In the genomic region with DNA sequence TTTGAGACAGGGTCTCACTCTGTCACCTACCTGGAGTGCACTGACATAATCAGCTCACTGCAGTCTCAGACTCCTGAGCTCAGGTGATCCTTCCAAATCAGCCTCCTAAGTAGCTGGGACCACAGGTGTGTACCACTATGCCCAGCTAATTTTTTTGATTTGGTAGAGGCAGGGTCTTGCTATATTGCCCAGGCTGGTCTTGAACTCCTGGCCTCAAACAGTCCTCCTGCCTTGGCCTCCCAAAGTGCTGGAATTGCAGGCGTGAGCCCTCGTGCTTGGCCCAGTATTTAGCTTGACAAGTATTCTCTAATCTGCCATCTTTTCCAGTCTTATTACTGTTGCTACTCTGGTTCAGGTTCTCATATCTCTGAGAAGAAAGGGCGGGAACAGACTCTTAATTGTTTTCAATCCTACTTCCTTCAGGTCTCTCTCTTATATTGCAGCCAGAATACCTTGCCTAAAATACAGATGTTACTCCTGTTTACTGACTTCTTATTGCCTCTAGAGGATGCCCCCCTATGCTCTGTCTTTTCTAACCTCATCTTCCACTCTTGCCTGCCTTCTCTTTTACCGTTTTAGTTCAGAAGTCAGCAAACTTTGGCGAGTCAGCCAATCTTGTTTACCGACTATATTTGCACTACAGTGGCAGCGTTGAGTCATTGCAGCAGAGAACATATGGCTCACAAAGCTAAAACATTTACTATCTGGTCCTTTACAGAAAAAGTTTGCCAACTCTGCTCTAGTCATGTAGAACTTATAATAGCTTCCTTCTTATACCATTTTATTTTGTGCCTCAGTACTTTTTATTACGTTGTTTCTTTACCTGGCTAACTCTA, we compare ENCODE assay signal across 10 cellular contexts. TPM values are rescaled to one million over a fixed set of nuclear protein-coding genes. Genes with fewer than 3 reads are reported as not detected.
DNase-seq lines count a peak whose midpoint lies in the region; ATAC-seq, FAIRE-seq and TF ChIP-seq lines count a peak whose summit lies in the region.
"Had no signal": no experiment of that assay in that cellular context is flagged by ENCODE, and none has a peak within 500 bp of the region (broad histone marks: within the 10 kb centered on the region; RNA-seq: fewer than 3 reads in every experiment).

No MANE protein-coding gene starts in this region.

- DNase-seq in Caki2 (ENCODE audit: low read depth), result peak; percentile 25
- DNase-seq in LHCN-M2 (ENCODE audit: low read depth), result peak; percentile 52
- DNase-seq in H1 (ENCODE audit: low read depth in 1 of 2, low spot score in 2 of 2), result no peak
- peak in 1 of 3 donors; percentile 37 for DNase-seq in mucosa of descending colon
- DNase-seq in dorsolateral prefrontal cortex, result no peak
- no peak for DNase-seq in NCI-H146 treated with DMSO at 0.1 percent for 48 hours (lab: John Stamatoyannopoulos, UW; ENCODE audit: unreplicated experiment)
- no peak for DNase-seq in GM19238 (ENCODE audit: insufficient read length, low spot score)
- no peak for DNase-seq in right cardiac atrium
- DNase-seq: NK-92 treated with Interleukin-12 subunit alpha and Interleukin-12 subunit beta, amount 100 ng/mL, for 24 hours had no signal

- no peak for TF ChIP-seq POLR2A in H1 (IDR thresholded peaks at IDR 0.05; ENCODE audit: control extremely low read depth in 1 of 2, low read depth in 2 of 2, low read length in 2 of 2)

- H3K9ac ChIP-seq in H1 (replicated peaks in 1 of 4; ENCODE audit: extremely low read depth in 1 of 4, low read depth in 3 of 4, low read length in 3 of 4), result 0 out of 7 replicates have a peak overlapping the region, but pooled peaks of 1 of the 4 experiments have one; percentile 6

- H3K18ac ChIP-seq in H1 (ENCODE audit: extremely low read depth, low read length), result no peak overlapping the region

- H3K4me1 ChIP-seq in H1 (replicated peaks in 1 of 4; ENCODE audit: control insufficient read depth in 3 of 4, insufficient read depth in 4 of 4, low read length in 3 of 4) (peaks cover 0 to 5% (median 4%) of the 10 kb centered on the region in 4 experiments; a peak in 3 of 7 replicates), mucosa of descending colon (ENCODE audit: low read depth) (no peaks in the 10 kb centered on the region), right cardiac atrium (ENCODE audit: control insufficient read depth, insufficient read depth, low read length) (no peaks in the 10 kb centered on the region)

- H3K36me3 ChIP-seq in H1 (ENCODE audit: control insufficient read depth in 2 of 4, insufficient read depth in 4 of 4, low read length in 3 of 4) (peaks cover 0 to 15% (median 5%) of the 10 kb centered on the region in 4 experiments; a peak in 4 of 8 replicates), mucosa of descending colon (ENCODE audit: low read depth) (no peaks in the 10 kb centered on the region)

- no peak overlapping the region for H2BK5ac ChIP-seq in H1 (ENCODE audit: low read depth, low read length)

- H4K5ac ChIP-seq in H1 (ENCODE audit: insufficient read length, low read depth, low read length), result no peak overlapping the region

- no peak overlapping the region for H2BK12ac ChIP-seq in H1 (ENCODE audit: low read depth, low read length)

- H3K4me2 ChIP-seq in H1 (ENCODE audit: insufficient read depth in 1 of 2, low read depth in 2 of 2, low read length in 2 of 2), result no peak overlapping the region

- peaks cover 2% of the 10 kb centered on the region in 2 experiments for H4K20me1 ChIP-seq in H1 (replicated peaks in 1 of 2; ENCODE audit: control insufficient read depth in 1 of 2, insufficient read depth in 2 of 2, low read length in 2 of 2)

- CTCF ChIA-PET in H1 (lab: Charles Lee; ENCODE audit: partially characterized antibody), result interaction anchor here (1.2 to 1.6 kb wide), 2 partner anchors 15 to 154 kb away, joined by 3 to 4 read pairs; no protein-coding TSS in a partner anchor

- no peak overlapping the region for H3K4ac ChIP-seq in H1 (replicated peaks; ENCODE audit: insufficient read length, low read depth, low read length)

- no peak overlapping the region for H3K23ac ChIP-seq in H1 (ENCODE audit: insufficient read length)

- TF ChIP-seq CTCF in H1 (IDR thresholded peaks at IDR 0.05; ENCODE audit: control extremely low read depth in 1 of 3, insufficient read depth in 1 of 3, low read depth in 1 of 3, low read length in 3 of 3) (no peak), mucosa of descending colon (IDR thresholded peaks at IDR 0.05) (no peak), dorsolateral prefrontal cortex (IDR thresholded peaks at IDR 0.05 in 54 of 56, conservative IDR thresholded peaks at IDR 0.05 in 2 of 56; ENCODE audit: low read depth in 1 of 56, partially characterized antibody in 56 of 56) (no peak)

- no peak for TF ChIP-seq EP300 in H1 (IDR thresholded peaks at IDR 0.05; ENCODE audit: borderline replicate concordance in 1 of 2, low read depth in 2 of 2, low read length in 2 of 2)

- no peak overlapping the region for H2BK120ac ChIP-seq in H1 (replicated peaks; ENCODE audit: low read depth, low read length)

- H2AK5ac ChIP-seq in H1 (ENCODE audit: low read depth, low read length), result no peak overlapping the region

- H3K79me1 ChIP-seq in H1 (ENCODE audit: low read depth, low read length), result no peaks in the 10 kb centered on the region

- H3K23me2 ChIP-seq in H1 (ENCODE audit: low read depth, low read length), result no peaks in the 10 kb centered on the region

- no peak overlapping the region for H4K91ac ChIP-seq in H1 (replicated peaks; ENCODE audit: insufficient read length, low read length)

- intact Hi-C loops in mucosa of descending colon (cut with DNase I, micrococcal nuclease) (no loop called here), dorsolateral prefrontal cortex (cut with DNase I) (no loop called here), right cardiac atrium (cut with DNase I) (no loop called here)

- H2BK15ac ChIP-seq in H1 (ENCODE audit: low read length), result no peak overlapping the region

- no peak for FAIRE-seq in H1 (lab: Jason Lieb, UNC)

- 81% methylated on average over 8 of the region's 8 CpGs; no CpG with 5 or more reads in 1 of the 2 experiments for WGBS in H1 (ENCODE audit: extremely low coverage in 1 of 2, insufficient coverage in 1 of 2, insufficient read length in 1 of 2, insufficient replicate concordance in 2 of 2, low coverage in 1 of 2, low lambda C conversion rate in 2 of 2, missing lambda C conversion rate in 1 of 2), 2 experiments
- WGBS in right cardiac atrium, result 93% methylated on average over 8 of the region's 8 CpGs

- H3K27ac ChIP-seq in H1 (ENCODE audit: low read depth, low read length) (no peak overlapping the region), dorsolateral prefrontal cortex (peak overlapping the region in 3 of 59 donors; percentile 4 to 38 (median 21)), right cardiac atrium (ENCODE audit: low read length) (no peak overlapping the region)
- H3K27ac ChIP-seq: cardiac muscle cell had no signal

- no peak overlapping the region for H3K14ac ChIP-seq in H1 (ENCODE audit: insufficient read length)

- H2AFZ ChIP-seq in H1 (ENCODE audit: low read length), result no peak overlapping the region

- no peak overlapping the region for H2BK20ac ChIP-seq in H1 (ENCODE audit: low read length)

- ATAC-seq in mucosa of descending colon (peak; percentile 94), right cardiac atrium (no peak)

- POLR2A ChIA-PET in H1 (lab: Charles Lee; ENCODE audit: partially characterized antibody), result interaction anchor here (0.8 to 0.9 kb wide), 2 partner anchors 10 to 19 kb away, joined by 3 read pairs; a partner anchor contains a TSS

- H3K27me3 ChIP-seq in H1 (replicated peaks in 1 of 4; ENCODE audit: control insufficient read depth in 3 of 4, extremely low read depth in 1 of 4, insufficient read depth in 3 of 4, low read length in 3 of 4) (no peaks in the 10 kb centered on the region), dorsolateral prefrontal cortex (no peaks in the 10 kb centered on the region), right cardiac atrium (ENCODE audit: control insufficient read depth, insufficient read depth) (no peaks in the 10 kb centered on the region)
- H3K27me3 ChIP-seq: cardiac muscle cell had no signal

- no peak for TF ChIP-seq RAD21 in H1 (IDR thresholded peaks at IDR 0.05 in 1 of 2, conservative IDR thresholded peaks at IDR 0.05 in 1 of 2; ENCODE audit: low read depth in 2 of 2, low read length in 2 of 2)

- H3K9me3 ChIP-seq in H1 (ENCODE audit: insufficient read depth in 2 of 2, low read depth in 1 of 2, low read length in 1 of 2) (no peaks in the 10 kb centered on the region), mucosa of descending colon (no peaks in the 10 kb centered on the region), right cardiac atrium (ENCODE audit: control insufficient read depth, low read length) (no peaks in the 10 kb centered on the region)

- H4K8ac ChIP-seq in H1 (ENCODE audit: extremely low read depth, insufficient read depth, low read length), result no peak overlapping the region

- H3K79me2 ChIP-seq in H1 (ENCODE audit: control insufficient read depth in 1 of 2, insufficient read depth in 2 of 2, low read length in 2 of 2), result peaks cover 0 to 22% of the 10 kb centered on the region in 2 experiments; a peak in 2 of 4 replicates

- in situ Hi-C loops in Caki2 (cut with HindIII; ENCODE audit: low pct_unique_long_range_greater_than_20kb, low sequenced_read_pairs), result no loop called here

- no peak overlapping the region for H3K56ac ChIP-seq in H1 (replicated peaks; ENCODE audit: insufficient read length, low read depth, low read length)

- H3K4me3 ChIP-seq in H1 (ENCODE audit: extremely low read depth in 1 of 4, insufficient read depth in 2 of 4, low read depth in 3 of 4, low read length in 4 of 4), result no peak overlapping the region
- no peak overlapping the region for H3K4me3 ChIP-seq in mucosa of descending colon
- no peak overlapping the region for H3K4me3 ChIP-seq in dorsolateral prefrontal cortex
- H3K4me3 ChIP-seq in right cardiac atrium (ENCODE audit: low read length), result no peak overlapping the region
- H3K4me3 ChIP-seq: cardiac muscle cell had no signal

TF ChIP-seq in H1, 55 proteins besides CTCF, POLR2A, EP300 and RAD21 (continues in another document):
- no peak for TF ChIP-seq CHD1 (IDR thresholded peaks at IDR 0.05; ENCODE audit: low read depth, low read length)

RNA-seq across cellular contexts. Expression of a gene that starts 19.0 kb away (rescaled TPM):
- 21.9 and 28.1 TPM in 2 replicates for total RNA-seq in Caki2 (2014; rRNA removed; shearing (Covaris generic); ENCODE audit: low replicate concordance)
- total RNA-seq in LHCN-M2 (2014; rRNA removed) (39.4 TPM in 2 replicates), mucosa of descending colon (10 to 100 TPM; 28.3 to 35.0 (median 29.1) TPM), dorsolateral prefrontal cortex (10 to 100 TPM; 11.6 to 51.3 (median 28.4) TPM), right cardiac atrium (10 to 100 TPM; 34.1 to 39.5 (median 38.3) TPM)
- 20.6 TPM for polyA plus RNA-seq in LHCN-M2 (2012)
- 37.0 and 39.1 TPM in 2 replicates for total RNA-seq in H1 (2021; fragmentation: NEBNext Ultra II Directional; extraction: Animal tissue kit (Norgen Biotek cat#: 25700))
- polyA plus RNA-seq in H1 (2011; rRNA removed) (4.9 and 9.6 TPM in 2 replicates), right cardiac atrium (50.5 TPM)
- 20.5 TPM for polyA plus RNA-seq in H1 (2011; cell fraction: cytosol; rRNA removed)
- polyA plus RNA-seq in H1 (2011; cell fraction: nucleus; rRNA removed), result 3.0 TPM
- 14.5 to 31.7 TPM (median 17.7 TPM) in 4 replicates for polyA plus RNA-seq in H1 (2012, experiment 1 of 2)
- polyA plus RNA-seq in H1 (2012, experiment 2 of 2), result 4.7 TPM
- 73.1 TPM for polyA plus RNA-seq in H1 (2013, experiment 1 of 2)
- 73.0 TPM for polyA plus RNA-seq in H1 (2013, experiment 2 of 2)
- polyA minus RNA-seq in H1 (2011; rRNA and poly(A)+ RNA removed), result 5.9 and 6.1 TPM in 2 replicates
- polyA minus RNA-seq in H1 (2011; cell fraction: cytosol; rRNA and poly(A)+ RNA removed), result 4.5 TPM
- polyA minus RNA-seq in H1 (2011; cell fraction: nucleus; rRNA and poly(A)+ RNA removed), result 15.6 TPM

Comparison
In these comparisons a context has a peak if more than half of its experiments do, and no peak if none do; other contexts are left out.
1. DNase-seq: peak in Caki2 (single experiment) and LHCN-M2 (single experiment); none in H1 (0 of 2), dorsolateral prefrontal cortex (0 of 10), NCI-H146 treated with DMSO at 0.1 percent for 48 hours (single experiment), GM19238 (single experiment) and right cardiac atrium (0 of 3).